In the genomic region with DNA sequence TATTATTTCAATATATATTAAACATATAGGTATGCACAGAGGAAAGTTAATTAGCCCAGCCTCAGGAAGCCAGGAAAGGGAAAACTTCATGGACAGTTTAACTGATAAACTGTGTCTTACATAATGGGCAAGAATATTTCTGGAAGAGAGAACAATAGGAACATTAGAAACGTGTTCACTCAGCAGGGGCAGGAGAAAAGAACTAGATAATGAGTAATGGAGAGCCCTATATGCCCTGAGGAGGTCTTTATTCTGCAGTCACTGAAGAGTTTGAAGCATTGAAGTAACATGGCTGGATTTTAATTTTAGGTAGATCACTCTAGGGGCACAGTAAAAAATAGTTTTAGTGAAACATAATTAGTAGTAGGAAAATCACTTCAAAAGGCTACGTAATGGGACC, we compare ENCODE assay signal across 1 cellular context.
TF ChIP-seq lines count a peak whose summit lies in the region.

No MANE protein-coding gene starts in this region.

TF ChIP-seq in HEK293, 187 proteins besides CTCF, POLR2A, EP300 and RAD21 (continued from another document):
- TF ChIP-seq ZNF624 (tag by site-specific recombination; IDR thresholded peaks at IDR 0.05): no peak
- TF ChIP-seq, protein P1, sequence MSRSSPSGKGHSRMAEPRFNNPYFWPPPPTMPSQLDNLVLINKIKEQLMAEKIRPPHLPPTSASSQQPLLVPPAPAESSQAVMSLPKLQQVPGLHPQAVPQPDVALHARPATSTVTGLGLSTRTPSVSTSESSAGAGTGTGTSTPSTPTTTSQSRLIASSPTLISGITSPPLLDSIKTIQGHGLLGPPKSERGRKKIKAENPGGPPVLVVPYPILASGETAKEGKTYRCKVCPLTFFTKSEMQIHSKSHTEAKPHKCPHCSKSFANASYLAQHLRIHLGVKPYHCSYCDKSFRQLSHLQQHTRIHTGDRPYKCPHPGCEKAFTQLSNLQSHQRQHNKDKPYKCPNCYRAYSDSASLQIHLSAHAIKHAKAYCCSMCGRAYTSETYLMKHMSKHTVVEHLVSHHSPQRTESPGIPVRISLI (tag by site-specific recombination; IDR thresholded peaks at IDR 0.05): no peak
- TF ChIP-seq, protein P2, sequence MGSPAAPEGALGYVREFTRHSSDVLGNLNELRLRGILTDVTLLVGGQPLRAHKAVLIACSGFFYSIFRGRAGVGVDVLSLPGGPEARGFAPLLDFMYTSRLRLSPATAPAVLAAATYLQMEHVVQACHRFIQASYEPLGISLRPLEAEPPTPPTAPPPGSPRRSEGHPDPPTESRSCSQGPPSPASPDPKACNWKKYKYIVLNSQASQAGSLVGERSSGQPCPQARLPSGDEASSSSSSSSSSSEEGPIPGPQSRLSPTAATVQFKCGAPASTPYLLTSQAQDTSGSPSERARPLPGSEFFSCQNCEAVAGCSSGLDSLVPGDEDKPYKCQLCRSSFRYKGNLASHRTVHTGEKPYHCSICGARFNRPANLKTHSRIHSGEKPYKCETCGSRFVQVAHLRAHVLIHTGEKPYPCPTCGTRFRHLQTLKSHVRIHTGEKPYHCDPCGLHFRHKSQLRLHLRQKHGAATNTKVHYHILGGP (tag by site-specific recombination; IDR thresholded peaks at IDR 0.05): no peak
- no peak for TF ChIP-seq ZNF155 (tag by site-specific recombination; IDR thresholded peaks at IDR 0.05)
- no peak for TF ChIP-seq RBAK (tag by site-specific recombination; IDR thresholded peaks at IDR 0.05)
- TF ChIP-seq, protein P3, sequence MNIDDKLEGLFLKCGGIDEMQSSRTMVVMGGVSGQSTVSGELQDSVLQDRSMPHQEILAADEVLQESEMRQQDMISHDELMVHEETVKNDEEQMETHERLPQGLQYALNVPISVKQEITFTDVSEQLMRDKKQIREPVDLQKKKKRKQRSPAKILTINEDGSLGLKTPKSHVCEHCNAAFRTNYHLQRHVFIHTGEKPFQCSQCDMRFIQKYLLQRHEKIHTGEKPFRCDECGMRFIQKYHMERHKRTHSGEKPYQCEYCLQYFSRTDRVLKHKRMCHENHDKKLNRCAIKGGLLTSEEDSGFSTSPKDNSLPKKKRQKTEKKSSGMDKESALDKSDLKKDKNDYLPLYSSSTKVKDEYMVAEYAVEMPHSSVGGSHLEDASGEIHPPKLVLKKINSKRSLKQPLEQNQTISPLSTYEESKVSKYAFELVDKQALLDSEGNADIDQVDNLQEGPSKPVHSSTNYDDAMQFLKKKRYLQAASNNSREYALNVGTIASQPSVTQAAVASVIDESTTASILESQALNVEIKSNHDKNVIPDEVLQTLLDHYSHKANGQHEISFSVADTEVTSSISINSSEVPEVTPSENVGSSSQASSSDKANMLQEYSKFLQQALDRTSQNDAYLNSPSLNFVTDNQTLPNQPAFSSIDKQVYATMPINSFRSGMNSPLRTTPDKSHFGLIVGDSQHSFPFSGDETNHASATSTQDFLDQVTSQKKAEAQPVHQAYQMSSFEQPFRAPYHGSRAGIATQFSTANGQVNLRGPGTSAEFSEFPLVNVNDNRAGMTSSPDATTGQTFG (tag by site-specific recombination; IDR thresholded peaks at IDR 0.05; ENCODE audit: borderline replicate concordance): no peak
- peak; percentile 41; the same call in 1 of the 2 replicates for TF ChIP-seq IKZF3 (tag by site-specific recombination; IDR thresholded peaks at IDR 0.05)
